8 cellular contexts compared by ENCODE assay signal in genomic region chr2:226215902-226216503, GRCh38.
DNase-seq lines count a peak whose midpoint lies in the region; ATAC-seq and TF ChIP-seq lines count a peak whose summit lies in the region.

No MANE protein-coding gene starts in this region.

- no peaks in the 10 kb centered on the region for H4K20me1 ChIP-seq in fibroblast of lung (ENCODE audit: control insufficient read depth, extremely low read depth, insufficient read depth, low read length)

- H3K4me3 ChIP-seq in BJ (ENCODE audit: low read depth, low read length) (no peak overlapping the region), fibroblast of lung (replicated peaks in 1 of 4; ENCODE audit: control extremely low read depth in 1 of 4, insufficient read depth in 1 of 4, low read depth in 3 of 4, low read length in 4 of 4) (no peak overlapping the region), ovary (no peak overlapping the region)

- no peak overlapping the region for H2AFZ ChIP-seq in fibroblast of lung (ENCODE audit: low read length)

- no peak overlapping the region for H3K9ac ChIP-seq in fibroblast of lung (ENCODE audit: insufficient read depth, low read length)

- no peak for TF ChIP-seq POLR2A in ovary (IDR thresholded peaks at IDR 0.05)

- intact Hi-C loops in ovary (cut with DNase I), result loop anchor here in 2 of 4 donors (5.0 to 10.0 kb wide), 2 partner anchors 579 to 581 kb away; partner anchors contain the start of gene IRS1 (in 2 of the 2)

- no peak for TF ChIP-seq EP300 in ovary (IDR thresholded peaks at IDR 0.05)

- peak; percentile 68 for TF ChIP-seq CTCF in BJ (IDR thresholded peaks at IDR 0.05; ENCODE audit: insufficient read depth, low read depth, low read length)
- TF ChIP-seq CTCF in fibroblast of lung (conservative IDR thresholded peaks at IDR 0.05 in 1 of 2, IDR thresholded peaks at IDR 0.05 in 1 of 2; ENCODE audit: low read depth in 1 of 2, low read length in 2 of 2), result peak; percentile 56 to 67
- peak in 1 of 3 donors; percentile 42 for TF ChIP-seq CTCF in ovary (IDR thresholded peaks at IDR 0.05)

- H3K27ac ChIP-seq in fibroblast of lung (ENCODE audit: insufficient read depth, low read length) (no peak overlapping the region), ovary (no peak overlapping the region)

- ATAC-seq in GM19035 (IDR thresholded peaks at IDR 0.05; ENCODE audit: unreplicated experiment) (peak; percentile 94), HG03139 (IDR thresholded peaks at IDR 0.05; ENCODE audit: unreplicated experiment) (peak; percentile 80)

- H3K4me1 ChIP-seq in fibroblast of lung (ENCODE audit: control insufficient read depth, extremely low read depth, insufficient read depth, low read length) (peaks cover 3% of the 10 kb centered on the region), ovary (ENCODE audit: insufficient read depth) (peaks cover 1% of the 10 kb centered on the region)

- WGBS in ovary, 3 donors, result 64% methylated on average over 11 of the region's 11 CpGs

- no peak for DNase-seq in BJ (ENCODE audit: low read depth)
- peak; percentile 86 for DNase-seq in NCI-H82 (lab: John Stamatoyannopoulos, UW)
- peak; percentile 44 for DNase-seq in activated CD8-positive, alpha-beta memory T cell treated with anti-CD3 and anti-CD28 coated beads, Interleukin-2, amount 50 U/mL, for 24 hours (ENCODE audit: extremely low read depth)
- DNase-seq in fibroblast of lung (ENCODE audit: low read depth in 2 of 2), result peak; percentile 43 to 61
- peak; percentile 39 to 74 (median 45) for DNase-seq in ovary
- no peak for DNase-seq in OCI-M2 (lab: John Stamatoyannopoulos, UW; ENCODE audit: unreplicated experiment)

- H3K79me2 ChIP-seq in fibroblast of lung (ENCODE audit: control insufficient read depth, insufficient read depth, low read length), result no peaks in the 10 kb centered on the region

- H3K27me3 ChIP-seq in BJ (ENCODE audit: control insufficient read depth, insufficient read depth, low read length) (no peaks in the 10 kb centered on the region), fibroblast of lung (ENCODE audit: control insufficient read depth, insufficient read depth, low read length) (no peaks in the 10 kb centered on the region), ovary (no peaks in the 10 kb centered on the region)

- H3K9me3 ChIP-seq in fibroblast of lung (ENCODE audit: control insufficient read depth, insufficient read depth, low read depth, low read length) (no peaks in the 10 kb centered on the region), ovary (no peaks in the 10 kb centered on the region)

- CTCF ChIA-PET in BJ (lab: Yijun Ruan, JAX), result interaction anchor here (0.6 to 2.1 kb wide), 9 partner anchors 16 to 580 kb away, joined by 3 to 12 read pairs (median 4); no protein-coding TSS in a partner anchor

- H3K36me3 ChIP-seq in BJ (ENCODE audit: control insufficient read depth, insufficient read depth, low read length) (no peaks in the 10 kb centered on the region), fibroblast of lung (ENCODE audit: control insufficient read depth, insufficient read depth, low read length) (no peaks in the 10 kb centered on the region), ovary (no peaks in the 10 kb centered on the region)

- no peak overlapping the region for H3K4me2 ChIP-seq in fibroblast of lung (ENCODE audit: extremely low read depth, insufficient read depth, low read length)

- POLR2A ChIA-PET in BJ (lab: Charles Lee), result no interaction called here

Comparison
In these comparisons a context has a peak if more than half of its experiments do, and no peak if none do; other contexts are left out.
1. DNase-seq: peak in NCI-H82 (single experiment), activated CD8-positive, alpha-beta memory T cell treated with anti-CD3 and anti-CD28 coated beads, Interleukin-2, amount 50 U/mL, for 24 hours (single experiment), fibroblast of lung (2 of 2) and ovary (5 of 5); none in BJ (single experiment) and OCI-M2 (single experiment).